21 cellular contexts compared by ENCODE assay signal in the genomic region with DNA sequence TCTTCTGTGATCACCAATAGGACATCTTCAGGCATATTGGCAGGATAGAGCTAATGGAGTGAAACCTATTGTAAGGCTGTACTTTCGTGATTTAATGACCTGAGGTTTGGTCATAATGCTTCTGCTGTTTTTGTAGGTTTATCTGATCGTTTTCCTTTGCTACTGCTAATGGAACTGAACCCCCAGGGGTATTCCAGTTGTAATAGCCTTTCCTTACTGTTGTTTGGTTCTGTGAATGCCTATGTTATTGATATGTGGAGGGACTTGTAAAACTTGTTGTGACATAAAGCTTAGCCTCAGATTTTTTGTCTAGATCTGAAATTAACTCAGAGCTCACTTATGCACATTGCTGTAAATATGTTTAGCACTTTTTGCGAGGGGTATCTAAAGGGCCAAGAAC. TPM values are rescaled to one million over a fixed set of nuclear protein-coding genes. Genes with fewer than 3 reads are reported as not detected.
DNase-seq lines count a peak whose midpoint lies in the region; ATAC-seq and TF ChIP-seq lines count a peak whose summit lies in the region.
"Had no signal": no experiment of that assay in that cellular context is flagged by ENCODE, and none has a peak within 500 bp of the region (broad histone marks: within the 10 kb centered on the region; RNA-seq: fewer than 3 reads in every experiment).

No MANE protein-coding gene starts in this region.

- no peaks in the 10 kb centered on the region for H3K9me3 ChIP-seq in HEK293 (ENCODE audit: control insufficient read depth, insufficient read depth, low read depth, low read length)
- no peaks in the 10 kb centered on the region for H3K9me3 ChIP-seq in CD8-positive, alpha-beta memory T cell (ENCODE audit: low read length)
- H3K9me3 ChIP-seq: BE2C, BLaER1, Caco-2 had no signal

- no peaks in the 10 kb centered on the region for H3K27me3 Mint-ChIP-seq in type B pancreatic cell
- peaks cover 15 to 50% of the 10 kb centered on the region in 2 donors for H3K27me3 Mint-ChIP-seq in CD8-positive, alpha-beta memory T cell

- POLR2A ChIA-PET in HEK293 (lab: Yijun Ruan, JAX) (no interaction called here), HEK293T (lab: Yijun Ruan, JAX) (no interaction called here)
- POLR2A ChIA-PET in CD8-positive, alpha-beta memory T cell (lab: Charles Lee) = no interaction called here

- ATAC-seq in HG03025 (IDR thresholded peaks at IDR 0.05; ENCODE audit: low FRiP score, unreplicated experiment) = no peak

- H3K27me3 ChIP-seq in CD8-positive, alpha-beta memory T cell (ENCODE audit: insufficient read depth, low read length, poor library complexity, severe bottlenecking) = peaks cover 4% of the 10 kb centered on the region
- H3K27me3 ChIP-seq: BLaER1 had no signal

- CTCF ChIA-PET in HEK293 (lab: Yijun Ruan, JAX) (no interaction called here), HEK293T (lab: Yijun Ruan, JAX) (no interaction called here)
- CTCF ChIA-PET in CD8-positive, alpha-beta memory T cell (lab: Charles Lee) = no interaction called here

- peaks cover 23% of the 10 kb centered on the region for H3K4me1 Mint-ChIP-seq in type B pancreatic cell (ENCODE audit: unreplicated experiment)
- H3K4me1 Mint-ChIP-seq in CD8-positive, alpha-beta memory T cell = no peaks in the 10 kb centered on the region
- H3K4me1 Mint-ChIP-seq: CD14-positive monocyte; CD4-positive, alpha-beta memory T cell; CD4-positive, CD25-positive, alpha-beta regulatory T cell had no signal

- no peak overlapping the region for H3K27ac ChIP-seq in HEK293 (ENCODE audit: extremely low read depth, low read depth, low read length)
- no peak overlapping the region for H3K27ac ChIP-seq in CD8-positive, alpha-beta memory T cell (ENCODE audit: low read depth, low read length)
- H3K27ac ChIP-seq: BLaER1 had no signal

- H3K27ac Mint-ChIP-seq in type B pancreatic cell = peak overlapping the region; percentile 59
- H3K27ac Mint-ChIP-seq in CD8-positive, alpha-beta memory T cell = peak overlapping the region in 1 of 8 donors; percentile 56
- H3K27ac Mint-ChIP-seq: CD14-positive monocyte; CD4-positive, alpha-beta memory T cell; CD4-positive, CD25-positive, alpha-beta regulatory T cell had no signal

- H3K36me3 ChIP-seq in HEK293 (ENCODE audit: control insufficient read depth in 2 of 2, insufficient read depth in 1 of 2, low read length in 2 of 2) = no peaks in the 10 kb centered on the region
- no peaks in the 10 kb centered on the region for H3K36me3 ChIP-seq in CD8-positive, alpha-beta memory T cell (ENCODE audit: insufficient read depth, low read length)
- H3K36me3 ChIP-seq: BE2C, BLaER1 had no signal

- H3K4me3 ChIP-seq in HEK293 (ENCODE audit: low read depth, low read length) = no peak overlapping the region
- no peak overlapping the region for H3K4me3 ChIP-seq in CD8-positive, alpha-beta memory T cell (ENCODE audit: low read length)
- H3K4me3 ChIP-seq: BLaER1 had no signal

- H3K9me3 Mint-ChIP-seq in type B pancreatic cell = peaks cover 5% of the 10 kb centered on the region
- no peaks in the 10 kb centered on the region for H3K9me3 Mint-ChIP-seq in CD8-positive, alpha-beta memory T cell
- H3K9me3 Mint-ChIP-seq: CD4-positive, alpha-beta memory T cell; CD4-positive, CD25-positive, alpha-beta regulatory T cell had no signal

- peak overlapping the region; percentile 67 for H3K4me3 Mint-ChIP-seq in type B pancreatic cell
- H3K4me3 Mint-ChIP-seq in CD8-positive, alpha-beta memory T cell = no peak overlapping the region
- H3K4me3 Mint-ChIP-seq: CD14-positive monocyte; CD4-positive, alpha-beta memory T cell; CD4-positive, CD25-positive, alpha-beta regulatory T cell had no signal

- no peak for TF ChIP-seq CTCF in HEK293 (tag by site-specific recombination; IDR thresholded peaks at IDR 0.05)
- no peak for TF ChIP-seq CTCF in type B pancreatic cell (conservative IDR thresholded peaks at IDR 0.05)

- DNase-seq in HEK293T (ENCODE audit: extremely low spot score) (peak; percentile 32), left kidney (ENCODE audit: low read depth, low spot score) (peak; percentile 21), type B pancreatic cell (ENCODE audit: extremely low spot score, unreplicated experiment) (no peak), LoVo (ENCODE audit: low spot score) (no peak)
- DNase-seq in CD8-positive, alpha-beta memory T cell = no peak
- DNase-seq: 8988T; ACHN; BE2C; C1 segment of cervical spinal cord; Caco-2; Calu3; CD4-positive, alpha-beta memory T cell; CD4-positive, CD25-positive, alpha-beta regulatory T cell; DMS79 treated with DMSO at 0.1 percent for 48 hours; GF-D8 had no signal

- H3K36me3 Mint-ChIP-seq in type B pancreatic cell = no peaks in the 10 kb centered on the region
- H3K36me3 Mint-ChIP-seq in CD8-positive, alpha-beta memory T cell = no peaks in the 10 kb centered on the region
- H3K36me3 Mint-ChIP-seq: CD14-positive monocyte; CD4-positive, alpha-beta memory T cell; CD4-positive, CD25-positive, alpha-beta regulatory T cell had no signal

- H3K4me1 ChIP-seq in HEK293 (ENCODE audit: control insufficient read depth, insufficient read depth, low read length) = 0 out of 2 replicates have a peak, but pooled peaks cover 3% of the 10 kb centered on the region
- no peaks in the 10 kb centered on the region for H3K4me1 ChIP-seq in CD8-positive, alpha-beta memory T cell (ENCODE audit: insufficient read depth, low read length)
- H3K4me1 ChIP-seq: BE2C, BLaER1, Caco-2 had no signal

TF ChIP-seq in HEK293, 187 proteins besides CTCF, POLR2A, EP300 and RAD21 (continues in another document):
- TF ChIP-seq ZNF175 (tag by site-specific recombination; IDR thresholded peaks at IDR 0.05) (no peak), FEZF1 (tag by site-specific recombination; IDR thresholded peaks at IDR 0.05) (peak; percentile 17; the same call in 1 of the 2 replicates), ZNF664 (tag by site-specific recombination; IDR thresholded peaks at IDR 0.05) (no peak), OSR2 (tag by site-specific recombination; IDR thresholded peaks at IDR 0.05) (peak; percentile 47; the same call in 1 of the 2 replicates), ZNF610 (tag by site-specific recombination; IDR thresholded peaks at IDR 0.05; ENCODE audit: borderline replicate concordance) (no peak), TRIM28 (IDR thresholded peaks at IDR 0.05; ENCODE audit: borderline replicate concordance, low read length) (peak; percentile 47; the same call in 1 of the 2 replicates), ZNF544 (tag by site-specific recombination; IDR thresholded peaks at IDR 0.05) (no peak)
- TF ChIP-seq, protein P1, sequence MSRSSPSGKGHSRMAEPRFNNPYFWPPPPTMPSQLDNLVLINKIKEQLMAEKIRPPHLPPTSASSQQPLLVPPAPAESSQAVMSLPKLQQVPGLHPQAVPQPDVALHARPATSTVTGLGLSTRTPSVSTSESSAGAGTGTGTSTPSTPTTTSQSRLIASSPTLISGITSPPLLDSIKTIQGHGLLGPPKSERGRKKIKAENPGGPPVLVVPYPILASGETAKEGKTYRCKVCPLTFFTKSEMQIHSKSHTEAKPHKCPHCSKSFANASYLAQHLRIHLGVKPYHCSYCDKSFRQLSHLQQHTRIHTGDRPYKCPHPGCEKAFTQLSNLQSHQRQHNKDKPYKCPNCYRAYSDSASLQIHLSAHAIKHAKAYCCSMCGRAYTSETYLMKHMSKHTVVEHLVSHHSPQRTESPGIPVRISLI (tag by site-specific recombination; IDR thresholded peaks at IDR 0.05) = no peak

TF ChIP-seq in HEK293T, 16 proteins besides CTCF, POLR2A, EP300 and RAD21:
- no peak for TF ChIP-seq SP1 (IDR thresholded peaks at IDR 0.05)
- no peak for TF ChIP-seq TARDBP (IDR thresholded peaks at IDR 0.05)
- TF ChIP-seq, protein P2, sequence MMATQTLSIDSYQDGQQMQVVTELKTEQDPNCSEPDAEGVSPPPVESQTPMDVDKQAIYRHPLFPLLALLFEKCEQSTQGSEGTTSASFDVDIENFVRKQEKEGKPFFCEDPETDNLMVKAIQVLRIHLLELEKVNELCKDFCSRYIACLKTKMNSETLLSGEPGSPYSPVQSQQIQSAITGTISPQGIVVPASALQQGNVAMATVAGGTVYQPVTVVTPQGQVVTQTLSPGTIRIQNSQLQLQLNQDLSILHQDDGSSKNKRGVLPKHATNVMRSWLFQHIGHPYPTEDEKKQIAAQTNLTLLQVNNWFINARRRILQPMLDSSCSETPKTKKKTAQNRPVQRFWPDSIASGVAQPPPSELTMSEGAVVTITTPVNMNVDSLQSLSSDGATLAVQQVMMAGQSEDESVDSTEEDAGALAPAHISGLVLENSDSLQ (IDR thresholded peaks at IDR 0.05) = no peak
- no peak for TF ChIP-seq L3MBTL2 (conservative IDR thresholded peaks at IDR 0.05)
- no peak for TF ChIP-seq ELF4 (IDR thresholded peaks at IDR 0.05)
- no peak for TF ChIP-seq FOXA1 (IDR thresholded peaks at IDR 0.05)
- TF ChIP-seq ARNT (IDR thresholded peaks at IDR 0.05) = no peak
- no peak for TF ChIP-seq NFRKB (IDR thresholded peaks at IDR 0.05)
- no peak for TF ChIP-seq LEF1 (IDR thresholded peaks at IDR 0.05; ENCODE audit: borderline replicate concordance)
- TF ChIP-seq FOXK2 (IDR thresholded peaks at IDR 0.05) = no peak
- TF ChIP-seq SUZ12 (IDR thresholded peaks at IDR 0.05) = no peak
- TF ChIP-seq FOXM1 (IDR thresholded peaks at IDR 0.05; ENCODE audit: borderline replicate concordance) = no peak
- TF ChIP-seq CTBP1 (IDR thresholded peaks at IDR 0.05; ENCODE audit: borderline replicate concordance) = no peak
- no peak for TF ChIP-seq HDGF (IDR thresholded peaks at IDR 0.05; ENCODE audit: borderline replicate concordance)
- TF ChIP-seq BHLHE40 (IDR thresholded peaks at IDR 0.05; ENCODE audit: borderline replicate concordance) = no peak
- no peak for TF ChIP-seq ZNF384 (IDR thresholded peaks at IDR 0.05)

RNA-seq across cellular contexts. Expression of a gene that starts 10.9 kb away (rescaled TPM):
- 2.9 and 6.0 TPM in 2 replicates for total RNA-seq in type B pancreatic cell (ENCODE audit: low replicate concordance)
- not detected for total RNA-seq in CD8-positive, alpha-beta memory T cell
- polyA plus RNA-seq in CD8-positive, alpha-beta memory T cell = not detected
- total RNA-seq: A673; CD4-positive, alpha-beta memory T cell had no signal
- polyA plus RNA-seq: AG04450; CD14-positive monocyte; CD4-positive, alpha-beta memory T cell; CD4-positive, CD25-positive, alpha-beta regulatory T cell had no signal

RNA-seq across cellular contexts. Expression of a gene that starts 49.0 kb away (rescaled TPM):
- total RNA-seq in type B pancreatic cell (ENCODE audit: low replicate concordance) = not detected in 2 replicates
- total RNA-seq in CD8-positive, alpha-beta memory T cell = under 1 TPM; 0.13 to 0.16 TPM
- polyA plus RNA-seq in CD8-positive, alpha-beta memory T cell = 0.14 TPM
- total RNA-seq: A673; Calu3; CD4-positive, CD25-positive, alpha-beta regulatory T cell had no signal
- polyA plus RNA-seq: AG04450, CD14-positive monocyte had no signal

RNA-seq across cellular contexts. Expression of a gene that starts 54.2 kb away (rescaled TPM):
- 21.0 and 36.0 TPM in 2 replicates for total RNA-seq in type B pancreatic cell (ENCODE audit: low replicate concordance)
- total RNA-seq in CD8-positive, alpha-beta memory T cell = 10 to 100 TPM; 11.3 to 14.0 TPM
- polyA plus RNA-seq in CD8-positive, alpha-beta memory T cell = 24.9 TPM

Comparison
In these comparisons a context has a peak if more than half of its experiments do, and no peak if none do; other contexts are left out.
1. DNase-seq: peak in HEK293T (single experiment) and left kidney (single experiment); none in type B pancreatic cell (single experiment), LoVo (single experiment) and CD8-positive, alpha-beta memory T cell (0 of 5).